In genomic region chr6:116115781-116116180, GRCh38 we compare ENCODE assay signal across 10 cellular contexts.
DNase-seq lines count a peak whose midpoint lies in the region; ATAC-seq, FAIRE-seq and TF ChIP-seq lines count a peak whose summit lies in the region.
"Had no signal": no experiment of that assay in that cellular context is flagged by ENCODE, and none has a peak within 500 bp of the region (broad histone marks: within the 10 kb centered on the region; RNA-seq: fewer than 3 reads in every experiment).

No MANE protein-coding gene starts in this region.

- no peak for DNase-seq in D721Med (ENCODE audit: insufficient read length, low spot score)
- no peak for DNase-seq in HEK293T (ENCODE audit: extremely low spot score)
- DNase-seq in astrocyte of the spinal cord (ENCODE audit: low read depth, low spot score) = peak; percentile 13
- no peak for DNase-seq in NCI-H1930 (lab: John Stamatoyannopoulos, UW)
- no peak for DNase-seq in activated gamma-delta T cell (lab: John Stamatoyannopoulos, UW)
- DNase-seq in GM13976 (ENCODE audit: low spot score) = no peak
- DNase-seq: foreskin melanocyte, retina had no signal

- H3K36me3 Mint-ChIP-seq in nephron (ENCODE audit: low read depth) = peaks cover 26% of the 10 kb centered on the region

- TF ChIP-seq CTCF in D721Med (IDR thresholded peaks at IDR 0.05; ENCODE audit: insufficient read depth, missing control alignments) = peak; percentile 29
- peak; percentile 47 for TF ChIP-seq CTCF in astrocyte of the spinal cord (IDR thresholded peaks at IDR 0.05; ENCODE audit: low read depth, low read length)
- peak; percentile 34 to 52 (median 44) for TF ChIP-seq CTCF in nephron (IDR thresholded peaks at IDR 0.05; ENCODE audit: unreplicated experiment in 3 of 3)
- TF ChIP-seq CTCF in GM13976 (IDR thresholded peaks at IDR 0.05; ENCODE audit: borderline replicate concordance, control extremely low read depth, extremely low read depth, insufficient read depth, missing control alignments) = no peak

- in situ Hi-C loops in astrocyte of the spinal cord (cut with HindIII; ENCODE audit: low sequenced_read_pairs) = no loop called here
- in situ Hi-C loops in GM13976 (cut with MboI; ENCODE audit: low sequenced_read_pairs, unreplicated experiment) = no loop called here

- no peaks in the 10 kb centered on the region for H3K27me3 Mint-ChIP-seq in nephron (ENCODE audit: low read depth)

- ATAC-seq in GM18511 (IDR thresholded peaks at IDR 0.05; ENCODE audit: unreplicated experiment) = no peak

- no peak overlapping the region for H3K4me3 ChIP-seq in astrocyte of the spinal cord (ENCODE audit: low read depth, low read length)

- FAIRE-seq in D721Med (lab: Jason Lieb, UNC) = no peak

- H3K4me1 Mint-ChIP-seq in nephron = no peaks in the 10 kb centered on the region

- H3K4me3 Mint-ChIP-seq in nephron = no peak overlapping the region

- no peaks in the 10 kb centered on the region for H3K9me3 Mint-ChIP-seq in nephron

- CTCF ChIA-PET in HEK293T (lab: Yijun Ruan, JAX) = no interaction called here

- no peak overlapping the region for H3K27ac Mint-ChIP-seq in nephron

- POLR2A ChIA-PET in HEK293T (lab: Yijun Ruan, JAX) = no interaction called here

TF ChIP-seq in HEK293T, 16 proteins besides CTCF, POLR2A, EP300 and RAD21:
- peak; percentile 68 for TF ChIP-seq ZNF384 (IDR thresholded peaks at IDR 0.05)
- TF ChIP-seq SP1 (IDR thresholded peaks at IDR 0.05) = no peak
TF ChIP-seq in HEK293T: peak in this region for 1.
